ENCODE assay signal across 27 cellular contexts in the genomic region with DNA sequence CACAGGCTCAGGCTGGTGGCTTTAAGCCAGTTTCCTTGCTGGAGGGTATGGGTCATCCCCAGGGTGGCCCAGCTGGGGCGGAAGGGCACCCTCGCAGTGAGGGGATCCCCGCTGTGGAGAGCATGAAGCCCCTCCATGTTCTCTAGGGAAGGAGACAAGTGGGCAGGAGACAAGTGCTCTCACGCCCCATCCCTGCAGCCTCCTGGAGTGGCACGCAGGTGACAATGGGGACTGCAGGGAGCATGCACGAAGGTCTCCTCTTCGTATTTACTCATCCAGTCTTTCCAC.
"Had no signal": no experiment of that assay in that cellular context is flagged by ENCODE, and none has a peak within 500 bp of the region (broad histone marks: within the 10 kb centered on the region; RNA-seq: fewer than 3 reads in every experiment).

No MANE protein-coding gene starts in this region.

- H3K27ac ChIP-seq: esophagus muscularis mucosa, foreskin keratinocyte, heart right ventricle, left lung, right atrium auricular region, tibial nerve, WERI-Rb-1 had no signal

- H3K4me1 ChIP-seq: foreskin keratinocyte, left lung, right atrium auricular region had no signal

- H3K9ac ChIP-seq: SK-N-SH had no signal

- H3K27me3 ChIP-seq: left lung, right atrium auricular region, tibial nerve had no signal

- H3K4me3 ChIP-seq: esophagus muscularis mucosa, heart right ventricle, left lung, lung, mucosa of descending colon, right atrium auricular region, tibial nerve had no signal

- ATAC-seq: activated CD4-positive, CD25-positive, alpha-beta regulatory T cell treated with anti-CD3 and anti-CD28 coated beads, Interleukin-2, amount 50 U/mL, for 24 hours; activated naive CD4-positive, alpha-beta T cell treated with anti-CD3 and anti-CD28 coated beads, Interleukin-2, amount 50 U/mL, for 72 hours; activated T-cell treated with anti-CD3 and anti-CD28 coated beads, Interleukin-2, amount 50 U/mL, for 4 hours; activated T-helper 17 cell treated with anti-CD3 and anti-CD28 coated beads, Interleukin-2, amount 50 U/mL, for 72 hours; effector memory CD8-positive, alpha-beta T cell; foreskin keratinocyte; T-helper 17 cell had no signal

- H3K9me3 ChIP-seq: esophagus muscularis mucosa, heart right ventricle, left lung, mucosa of descending colon, right atrium auricular region, SK-N-SH, tibial nerve had no signal

- DNase-seq: activated CD4-positive, alpha-beta memory T cell treated with anti-CD3 and anti-CD28 coated beads for 36 hours; activated CD4-positive, alpha-beta T cell treated with anti-CD3 and anti-CD28 coated beads, Interleukin-2, amount 10 ng/mL, durations not matched to agents 24 days and 14 days; activated naive CD4-positive, alpha-beta T cell; activated T-cell treated with anti-CD3 and anti-CD28 coated beads, Interleukin-2, amount 50 U/mL, for 4 hours; anterior cingulate cortex; cortex of kidney; effector memory CD8-positive, alpha-beta T cell; foreskin keratinocyte; heart right ventricle; mesendoderm; mucosa of descending colon; nephron progenitor cell; nucleus accumbens; SK-N-SH; stimulated activated naive CD4-positive, alpha-beta T cell treated with Interleukin-2 at 50 U/mL for 16 hours; SW 1271; T-helper 17 cell; T1000; WERI-Rb-1 had no signal

- H3K36me3 ChIP-seq: esophagus muscularis mucosa, heart right ventricle, left lung, right atrium auricular region, tibial nerve, WERI-Rb-1 had no signal
